Comparison of ENCODE assay signal across 8 cellular contexts in the genomic region with DNA sequence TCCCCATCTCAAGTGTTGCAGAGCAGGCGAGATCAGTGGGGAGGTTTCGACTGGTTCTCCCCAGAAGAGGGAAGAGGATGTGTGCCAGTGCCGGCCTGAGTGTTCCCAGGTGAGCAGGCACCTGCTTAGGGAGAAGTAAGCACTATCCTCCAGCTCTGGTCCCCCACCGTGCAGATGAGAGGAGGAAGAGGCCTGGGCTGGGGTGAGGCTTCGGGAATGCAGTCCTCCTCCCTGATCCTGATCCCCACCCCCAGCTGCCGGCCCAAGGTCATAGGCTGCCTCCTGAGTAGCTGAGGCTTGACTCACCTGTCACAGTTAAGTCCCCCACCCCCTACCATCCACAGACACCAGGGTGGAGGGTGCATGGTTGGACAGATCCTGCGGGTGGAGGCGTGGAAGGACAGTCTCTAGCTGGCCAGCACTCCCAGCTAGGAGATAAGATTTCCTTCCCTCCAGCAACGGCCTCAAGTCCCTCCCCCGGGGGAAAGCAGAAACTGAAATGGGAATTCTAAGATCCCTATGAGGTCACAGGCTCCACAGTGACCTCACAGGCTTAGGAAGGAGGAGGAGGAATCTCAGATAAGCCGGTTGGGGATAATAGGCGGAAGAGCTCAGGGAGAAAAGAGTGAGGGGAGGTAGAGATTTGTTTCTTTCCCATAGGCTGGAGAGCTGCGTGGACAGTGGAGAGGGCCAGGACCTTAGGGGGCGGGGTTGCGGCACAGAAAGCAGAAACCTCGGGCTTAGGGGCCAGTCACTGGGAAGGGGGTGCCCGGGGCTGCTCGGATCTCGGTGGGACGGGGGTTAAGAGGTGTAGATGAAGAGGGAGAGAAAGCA. TPM values are rescaled to one million over a fixed set of nuclear protein-coding genes. Genes with fewer than 3 reads are reported as not detected.
DNase-seq lines count a peak whose midpoint lies in the region; ATAC-seq and TF ChIP-seq lines count a peak whose summit lies in the region.

No MANE protein-coding gene starts in this region.

- H3K9me3 Mint-ChIP-seq in CD14-positive monocyte (peaks cover 0 to 2% (median 0%) of the 10 kb centered on the region in 7 donors), osteocyte (ENCODE audit: unreplicated experiment) (no peaks in the 10 kb centered on the region)
- H3K9me3 Mint-ChIP-seq in activated CD4-positive, alpha-beta memory T cell treated with anti-CD3 and anti-CD28 coated beads, Interleukin-2, amount 10 ng/mL, durations not matched to agents 7 days and 5 days = no peaks in the 10 kb centered on the region

- H3K27ac Mint-ChIP-seq in CD14-positive monocyte (peak overlapping the region; percentile 93 to 98 (median 98)), osteocyte (ENCODE audit: unreplicated experiment) (peak overlapping the region; percentile 92)
- H3K27ac Mint-ChIP-seq in activated CD4-positive, alpha-beta memory T cell treated with anti-CD3 and anti-CD28 coated beads, Interleukin-2, amount 10 ng/mL, durations not matched to agents 7 days and 5 days = peak overlapping the region; percentile 97

- H3K27me3 Mint-ChIP-seq in CD14-positive monocyte (ENCODE audit: low read depth in 3 of 3) = peaks cover 6 to 8% (median 7%) of the 10 kb centered on the region in 3 donors
- peaks cover 4% of the 10 kb centered on the region for H3K27me3 Mint-ChIP-seq in activated CD4-positive, alpha-beta memory T cell treated with anti-CD3 and anti-CD28 coated beads, Interleukin-2, amount 10 ng/mL, durations not matched to agents 7 days and 5 days
- no peaks in the 10 kb centered on the region for H3K27me3 Mint-ChIP-seq in osteocyte (ENCODE audit: unreplicated experiment)

- peak overlapping the region; percentile 93 to 99 for H3K4me3 Mint-ChIP-seq in CD14-positive monocyte
- H3K4me3 Mint-ChIP-seq in activated CD4-positive, alpha-beta memory T cell treated with anti-CD3 and anti-CD28 coated beads, Interleukin-2, amount 10 ng/mL, durations not matched to agents 7 days and 5 days = peak overlapping the region; percentile 95
- H3K4me3 Mint-ChIP-seq in osteocyte (ENCODE audit: unreplicated experiment) = peak overlapping the region; percentile 83

- POLR2A ChIA-PET in activated CD4-positive, alpha-beta memory T cell treated with anti-CD3 and anti-CD28 coated beads, Interleukin-2, amount 10 ng/mL, durations not matched to agents 7 days and 5 days (lab: Charles Lee) = interaction anchor here (0.5 to 6.8 kb wide), 35 partner anchors 7 to 484 kb away, joined by 3 to 89 read pairs (median 10); a partner anchor contains a TSS

- DNase-seq in CD14-positive monocyte (ENCODE audit: low spot score) = no peak
- DNase-seq in HT-29 (ENCODE audit: low spot score) = peak; percentile 83
- DNase-seq in activated CD4-positive, alpha-beta memory T cell treated with anti-CD3 and anti-CD28 coated beads, Interleukin-2, amount 10 ng/mL, durations not matched to agents 7 days and 5 days = no peak
- DNase-seq in foreskin keratinocyte = peak in 1 of 2 donors; percentile 65
- DNase-seq in osteocyte (ENCODE audit: extremely low spot score, unreplicated experiment) = no peak
- no peak for DNase-seq in cerebellum (ENCODE audit: low spot score)
- no peak for DNase-seq in HuH-7 (ENCODE audit: low spot score)

- peak overlapping the region; percentile 70 for H3K27ac ChIP-seq in foreskin keratinocyte

- intact Hi-C loops in CD14-positive monocyte (cut with micrococcal nuclease) = loop anchor here in 1 of 2 donors (5.0 to 10.0 kb wide), 2 partner anchors 48 to 660 kb away; a partner anchor contains a TSS

- H3K4me1 ChIP-seq in foreskin keratinocyte = peaks cover 4% of the 10 kb centered on the region

- H3K4me1 Mint-ChIP-seq in CD14-positive monocyte (peaks cover 41% of the 10 kb centered on the region), osteocyte (ENCODE audit: unreplicated experiment) (peaks cover 29% of the 10 kb centered on the region)
- peaks cover 30% of the 10 kb centered on the region for H3K4me1 Mint-ChIP-seq in activated CD4-positive, alpha-beta memory T cell treated with anti-CD3 and anti-CD28 coated beads, Interleukin-2, amount 10 ng/mL, durations not matched to agents 7 days and 5 days

- H3K36me3 Mint-ChIP-seq in CD14-positive monocyte (peaks cover 0 to 5% of the 10 kb centered on the region in 2 donors), osteocyte (ENCODE audit: unreplicated experiment) (no peaks in the 10 kb centered on the region)
- peaks cover 28% of the 10 kb centered on the region for H3K36me3 Mint-ChIP-seq in activated CD4-positive, alpha-beta memory T cell treated with anti-CD3 and anti-CD28 coated beads, Interleukin-2, amount 10 ng/mL, durations not matched to agents 7 days and 5 days (ENCODE audit: low read depth)

- ATAC-seq in foreskin keratinocyte = no peak
- ATAC-seq in HG02759 (IDR thresholded peaks at IDR 0.05; ENCODE audit: unreplicated experiment) = no peak

- no peak for TF ChIP-seq CTCF in CD14-positive monocyte (IDR thresholded peaks at IDR 0.05)
- no peak for TF ChIP-seq CTCF in foreskin keratinocyte (conservative IDR thresholded peaks at IDR 0.05)
- TF ChIP-seq CTCF in osteocyte (IDR thresholded peaks at IDR 0.05) = no peak

- H3K27me3 ChIP-seq in foreskin keratinocyte = peaks cover under 1% of the 10 kb centered on the region

- CTCF ChIA-PET in activated CD4-positive, alpha-beta memory T cell treated with anti-CD3 and anti-CD28 coated beads, Interleukin-2, amount 10 ng/mL, durations not matched to agents 7 days and 5 days (lab: Charles Lee) = interaction anchor here (0.5 to 4.8 kb wide), 14 partner anchors 15 to 450 kb away, joined by 3 to 47 read pairs (median 5); a partner anchor contains a TSS

RNA-seq across cellular contexts. Expression of a gene that starts 1.0 kb away (rescaled TPM):
- polyA plus RNA-seq in CD14-positive monocyte (100 to 1,000 TPM; 132 to 134 TPM), foreskin keratinocyte (16.1 and 19.1 TPM in 2 replicates)
- 58.1 and 72.9 TPM in 2 replicates for total RNA-seq in HT-29 (2014; rRNA removed; shearing (Covaris generic))
- total RNA-seq in activated CD4-positive, alpha-beta memory T cell treated with anti-CD3 and anti-CD28 coated beads, Interleukin-2, amount 10 ng/mL, durations not matched to agents 7 days and 5 days = 100 to 1,000 TPM; 199 to 204 TPM
- total RNA-seq in foreskin keratinocyte (12.2 and 15.1 TPM in 2 replicates), osteocyte (76.2 and 90.9 TPM in 2 replicates), cerebellum (13.6 TPM)

RNA-seq across cellular contexts. Expression of a gene that starts 1.2 kb away (rescaled TPM):
- under 1 TPM; 0.42 to 0.69 TPM for polyA plus RNA-seq in CD14-positive monocyte
- 0.29 and 0.36 TPM in 2 replicates for total RNA-seq in HT-29 (2014; rRNA removed; shearing (Covaris generic))
- total RNA-seq in activated CD4-positive, alpha-beta memory T cell treated with anti-CD3 and anti-CD28 coated beads, Interleukin-2, amount 10 ng/mL, durations not matched to agents 7 days and 5 days = 1 to 10 TPM; 1.8 to 2.7 TPM
- total RNA-seq in foreskin keratinocyte = 0.27 and 0.49 TPM in 2 replicates
- 0.44 and 0.46 TPM in 2 replicates for polyA plus RNA-seq in foreskin keratinocyte
- 0.46 and 0.94 TPM in 2 replicates for total RNA-seq in osteocyte
- total RNA-seq in cerebellum = 0.45 TPM

RNA-seq across cellular contexts. Expression of a gene that starts 11.2 kb away (rescaled TPM):
- not detected for polyA plus RNA-seq in CD14-positive monocyte
- 0.63 and 1.5 TPM in 2 replicates for total RNA-seq in HT-29 (2014; rRNA removed; shearing (Covaris generic))
- 10 to 100 TPM; 29.1 to 30.0 TPM for total RNA-seq in activated CD4-positive, alpha-beta memory T cell treated with anti-CD3 and anti-CD28 coated beads, Interleukin-2, amount 10 ng/mL, durations not matched to agents 7 days and 5 days
- not detected in 2 replicates for total RNA-seq in foreskin keratinocyte
- polyA plus RNA-seq in foreskin keratinocyte = 0.64 and 0.70 TPM in 2 replicates
- 1.5 TPM in 1 of 2 replicates, not detected in the other for total RNA-seq in osteocyte
- not detected for total RNA-seq in cerebellum

RNA-seq across cellular contexts. Expression of a gene that starts 17.3 kb away (rescaled TPM):
- polyA plus RNA-seq in CD14-positive monocyte (under 1 TPM; 0.18 to 0.58 TPM), foreskin keratinocyte (5.2 and 6.9 TPM in 2 replicates)
- total RNA-seq in HT-29 (2014; rRNA removed; shearing (Covaris generic)) = 4.7 and 5.2 TPM in 2 replicates
- total RNA-seq in activated CD4-positive, alpha-beta memory T cell treated with anti-CD3 and anti-CD28 coated beads, Interleukin-2, amount 10 ng/mL, durations not matched to agents 7 days and 5 days = 10 to 100 TPM; 16.0 to 18.7 TPM
- total RNA-seq in foreskin keratinocyte (2.1 and 2.6 TPM in 2 replicates), osteocyte (608 and 626 TPM in 2 replicates), cerebellum (14.9 TPM)

RNA-seq across cellular contexts. Expression of a gene that starts 27.4 kb away (rescaled TPM):
- polyA plus RNA-seq in CD14-positive monocyte (10 to 100 TPM; 12.7 to 13.3 TPM), foreskin keratinocyte (17.7 and 18.4 TPM in 2 replicates)
- total RNA-seq in HT-29 (2014; rRNA removed; shearing (Covaris generic)) = 16.4 and 18.4 TPM in 2 replicates
- total RNA-seq in activated CD4-positive, alpha-beta memory T cell treated with anti-CD3 and anti-CD28 coated beads, Interleukin-2, amount 10 ng/mL, durations not matched to agents 7 days and 5 days = 10 to 100 TPM; 47.2 to 53.3 TPM
- total RNA-seq in foreskin keratinocyte (9.7 and 11.7 TPM in 2 replicates), osteocyte (24.5 and 26.3 TPM in 2 replicates), cerebellum (11.7 TPM)

Comparison
In these comparisons a context has a peak if more than half of its experiments do, and no peak if none do; other contexts are left out.
1. RNA of a gene that starts 11.2 kb away (total RNA-seq): 29.1 to 30.0 TPM in activated CD4-positive, alpha-beta memory T cell treated with anti-CD3 and anti-CD28 coated beads, Interleukin-2, amount 10 ng/mL, durations not matched to agents 7 days and 5 days; 0.63 to 1.5 TPM in HT-29, 1.5 TPM in osteocyte, not detected in cerebellum (single experiment) and not detected in foreskin keratinocyte; every median in the first group is over 10 times any median in the second.
2. Peak in every context shown above with its lines, with median percentiles within 50 percentile points of each other: H3K27ac Mint-ChIP-seq and H3K4me3 Mint-ChIP-seq.